14 cellular contexts compared by ENCODE assay signal in genomic region chr2:101706121-101706818, GRCh38. TPM values are rescaled to one million over a fixed set of nuclear protein-coding genes. Genes with fewer than 3 reads are reported as not detected.
DNase-seq lines count a peak whose midpoint lies in the region; ATAC-seq, FAIRE-seq and TF ChIP-seq lines count a peak whose summit lies in the region.
"Had no signal": no experiment of that assay in that cellular context is flagged by ENCODE, and none has a peak within 500 bp of the region (broad histone marks: within the 10 kb centered on the region; RNA-seq: fewer than 3 reads in every experiment).

No MANE protein-coding gene starts in this region.

- H3K9ac ChIP-seq in HepG2 (ENCODE audit: insufficient read depth, low read depth, low read length) = no peak overlapping the region

- no peak overlapping the region for H2AFZ ChIP-seq in HepG2 (ENCODE audit: low read length)

- H3K9me3 ChIP-seq in HepG2 (ENCODE audit: low read length) (no peaks in the 10 kb centered on the region), right lobe of liver (no peaks in the 10 kb centered on the region), vagina (no peaks in the 10 kb centered on the region), MG63 (no peaks in the 10 kb centered on the region)
- H3K9me3 ChIP-seq: BE2C had no signal

- DNase-seq in HepG2 (ENCODE audit: low spot score) (no peak), right lobe of liver (no peak), islet precursor cell (peak; percentile 8), vagina (ENCODE audit: extremely low spot score in 2 of 2) (no peak), MG63 (no peak), NCI-H1930 (lab: John Stamatoyannopoulos, UW) (no peak)
- no peak for DNase-seq in activated CD8-positive, alpha-beta T cell treated with anti-CD3 and anti-CD28 coated beads for 36 hours
- DNase-seq: BE2C; NCI-H2029; NCI-H748 treated with DMSO at 0.1 percent for 48 hours; stimulated activated CD4-positive, alpha-beta T cell treated with anti-CD3 and anti-CD28 coated beads, Interleukin-2, amount 100 ng/mL, for 24 hours had no signal

- TF ChIP-seq CTCF in HepG2 (CRISPR knock-in tag; IDR thresholded peaks at IDR 0.05) = no peak
- TF ChIP-seq CTCF in right lobe of liver (IDR thresholded peaks at IDR 0.05) = no peak
- no peak for TF ChIP-seq CTCF in activated CD8-positive, alpha-beta T cell treated with anti-CD3 and anti-CD28 coated beads for 36 hours (IDR thresholded peaks at IDR 0.05)
- TF ChIP-seq CTCF in vagina (IDR thresholded peaks at IDR 0.05) = no peak

- H3K27me3 ChIP-seq in HepG2 (ENCODE audit: control insufficient read depth in 1 of 2, insufficient read depth in 2 of 2, low read length in 2 of 2) (no peaks in the 10 kb centered on the region), right lobe of liver (no peaks in the 10 kb centered on the region), vagina (no peaks in the 10 kb centered on the region), MG63 (no peaks in the 10 kb centered on the region)
- H3K27me3 ChIP-seq: BE2C had no signal

- CTCF ChIA-PET in HepG2 (lab: Yijun Ruan, JAX; ENCODE audit: low intra/inter-chr PET ratio, low total read pairs) = no interaction called here
- CTCF ChIA-PET in activated CD8-positive, alpha-beta T cell treated with anti-CD3 and anti-CD28 coated beads for 36 hours (lab: Charles Lee) = interaction anchor here (1.1 to 1.6 kb wide), 4 partner anchors 53 to 364 kb away, joined by 3 to 4 read pairs (median 4); no protein-coding TSS in a partner anchor

- H3K36me3 ChIP-seq in HepG2 (replicated peaks in 1 of 2; ENCODE audit: control insufficient read depth in 1 of 2, insufficient read depth in 2 of 2, low read length in 2 of 2) (peaks cover 16 to 44% of the 10 kb centered on the region in 2 experiments), right lobe of liver (no peaks in the 10 kb centered on the region), vagina (no peaks in the 10 kb centered on the region), MG63 (peaks cover 17% of the 10 kb centered on the region)
- H3K36me3 ChIP-seq: BE2C had no signal

- 91% methylated on average over 4 of the region's 4 CpGs for WGBS in HepG2 (ENCODE audit: low lambda C conversion rate)
- 49% methylated on average over 4 of the region's 4 CpGs for WGBS in right lobe of liver (ENCODE audit: insufficient coverage, low coverage, low lambda C conversion rate, missing lambda C conversion rate)

- no peak for TF ChIP-seq EP300 in HepG2 (IDR thresholded peaks at IDR 0.05; ENCODE audit: low read depth in 2 of 2, low read length in 2 of 2)
- no peak for TF ChIP-seq EP300 in HepG2 (CRISPR knock-in tag; IDR thresholded peaks at IDR 0.05; ENCODE audit: borderline replicate concordance)

- BruUV-seq in HepG2 (replicated peaks; lab: Mats Ljungman, UMichigan) = TSS peak; percentile 0

- no peak for TF ChIP-seq POLR2A in HepG2 (IDR thresholded peaks at IDR 0.05; ENCODE audit: insufficient read depth in 1 of 2, low read depth in 2 of 2, low read length in 2 of 2)
- TF ChIP-seq POLR2A in right lobe of liver (IDR thresholded peaks at IDR 0.05) = no peak
- TF ChIP-seq POLR2A in vagina (IDR thresholded peaks at IDR 0.05) = no peak

- ATAC-seq in HepG2 (no peak), right lobe of liver (no peak), HG03025 (IDR thresholded peaks at IDR 0.05; ENCODE audit: low FRiP score, unreplicated experiment) (no peak)
- ATAC-seq in activated CD8-positive, alpha-beta T cell treated with anti-CD3 and anti-CD28 coated beads for 36 hours = no peak
- ATAC-seq: K562 had no signal

- no peaks in the 10 kb centered on the region for H3K9me3 Mint-ChIP-seq in activated CD8-positive, alpha-beta T cell treated with anti-CD3 and anti-CD28 coated beads for 36 hours

- POLR2A ChIA-PET in HepG2 (lab: Yijun Ruan, JAX) = interaction anchor here (1.5 to 2.0 kb wide), 3 partner anchors 9 to 61 kb away, joined by 3 to 9 read pairs (median 7); partner anchors contain the start of gene MAP4K4
- POLR2A ChIA-PET in activated CD8-positive, alpha-beta T cell treated with anti-CD3 and anti-CD28 coated beads for 36 hours (lab: Charles Lee) = interaction anchor here (1.6 to 2.6 kb wide), 2 partner anchors 11 to 123 kb away, joined by 5 to 17 read pairs; no protein-coding TSS in a partner anchor

- peak overlapping the region; percentile 49 for H3K4me3 Mint-ChIP-seq in activated CD8-positive, alpha-beta T cell treated with anti-CD3 and anti-CD28 coated beads for 36 hours

- H3K27ac ChIP-seq in HepG2 (ENCODE audit: extremely low read length, insufficient read depth, low read length) (no peak overlapping the region), right lobe of liver (no peak overlapping the region), vagina (peak overlapping the region; percentile 78)

- TF ChIP-seq RAD21 in HepG2 (CRISPR knock-in tag; IDR thresholded peaks at IDR 0.05) = no peak

- H3K4me2 ChIP-seq in HepG2 (ENCODE audit: low read depth, low read length) = no peak overlapping the region

- H3K79me2 ChIP-seq in HepG2 (ENCODE audit: insufficient read depth, low read length) = peaks cover 99% of the 10 kb centered on the region

- no peaks in the 10 kb centered on the region for H3K27me3 Mint-ChIP-seq in activated CD8-positive, alpha-beta T cell treated with anti-CD3 and anti-CD28 coated beads for 36 hours

- H3K4me1 ChIP-seq in HepG2 (ENCODE audit: insufficient read depth, low read length) (peaks cover 98% of the 10 kb centered on the region), right lobe of liver (peaks cover 0 to 57% (median 16%) of the 10 kb centered on the region in 4 donors), vagina (peaks cover 80% of the 10 kb centered on the region)
- H3K4me1 ChIP-seq: BE2C had no signal

- no peak for FAIRE-seq in HepG2 (lab: Jason Lieb, UNC)
- FAIRE-seq: colon, K562 had no signal

- H3K36me3 Mint-ChIP-seq in activated CD8-positive, alpha-beta T cell treated with anti-CD3 and anti-CD28 coated beads for 36 hours (ENCODE audit: low read depth) = peaks cover 19% of the 10 kb centered on the region

- H4K20me1 ChIP-seq in HepG2 (ENCODE audit: insufficient read depth, low read length) = peaks cover 62% of the 10 kb centered on the region

- intact Hi-C loops in HepG2 (cut with micrococcal nuclease; ENCODE audit: unreplicated experiment) (no loop called here), right lobe of liver (cut with DNase I) (no loop called here), vagina (cut with DNase I) (no loop called here)
- intact Hi-C loops in activated CD8-positive, alpha-beta T cell treated with anti-CD3 and anti-CD28 coated beads for 36 hours (cut with micrococcal nuclease) = loop anchor here (5.0 kb wide), 1 partner anchor 36 kb away; no protein-coding TSS in a partner anchor

- peak overlapping the region; percentile 40 for H3K27ac Mint-ChIP-seq in activated CD8-positive, alpha-beta T cell treated with anti-CD3 and anti-CD28 coated beads for 36 hours

- in situ Hi-C loops in HepG2 (cut with HindIII; ENCODE audit: extremely low pct_ligation_motif_present, low pct_unique_long_range_greater_than_20kb) = no loop called here

- peaks cover 76% of the 10 kb centered on the region for H3K4me1 Mint-ChIP-seq in activated CD8-positive, alpha-beta T cell treated with anti-CD3 and anti-CD28 coated beads for 36 hours (ENCODE audit: low read depth)

- H3K4me3 ChIP-seq in HepG2 (replicated peaks in 1 of 3; ENCODE audit: insufficient read depth in 1 of 3, low read depth in 2 of 3, low read length in 3 of 3) (no peak overlapping the region), right lobe of liver (no peak overlapping the region), vagina (no peak overlapping the region), MG63 (no peak overlapping the region)
- H3K4me3 ChIP-seq: K562 had no signal

TF ChIP-seq in HepG2, 621 proteins besides CTCF, POLR2A, EP300 and RAD21:
- 0 out of 2 replicates have a peak, but pooled peaks have one; percentile 24 for TF ChIP-seq RBFOX2 (IDR thresholded peaks at IDR 0.05; ENCODE audit: low read depth, low read length)
- no peak for TF ChIP-seq ZFP62 (CRISPR knock-in tag; IDR thresholded peaks at IDR 0.05)

RNA-seq across cellular contexts. Expression of gene MAP4K4, which starts 8.8 kb away (rescaled TPM):
- 264 and 301 TPM in 2 replicates for total RNA-seq in HepG2 (2016; rRNA removed; fragmentation: Illumina TruSeq; extraction: Trizol)
- total RNA-seq in HepG2 (2016; cell fraction: cytosol; rRNA removed; fragmentation: Illumina TruSeq; extraction: Trizol; ENCODE audit: low read depth) = 62.1 and 62.9 TPM in 2 replicates
- 264 and 269 TPM in 2 replicates for total RNA-seq in HepG2 (2016; cell fraction: insoluble cytoplasmic fraction; rRNA removed; fragmentation: Illumina TruSeq; extraction: Trizol)
- total RNA-seq in HepG2 (2016; cell fraction: membrane; rRNA removed; fragmentation: Illumina TruSeq; extraction: Trizol) = 200 and 238 TPM in 2 replicates
- total RNA-seq in HepG2 (2016; cell fraction: nucleus; rRNA removed; fragmentation: Illumina TruSeq; extraction: Trizol) = 292 and 308 TPM in 2 replicates
- polyA plus RNA-seq in HepG2 (2011; rRNA removed) = 101 and 105 TPM in 2 replicates
- 67.0 and 72.8 TPM in 2 replicates for polyA plus RNA-seq in HepG2 (2011; cell fraction: cytosol; rRNA removed)
- polyA plus RNA-seq in HepG2 (2011; cell fraction: nucleus; rRNA removed) = 261 and 287 TPM in 2 replicates
- polyA plus RNA-seq in HepG2 (2012) = 138 and 155 TPM in 2 replicates
- 48.8 and 52.9 TPM in 2 replicates for polyA plus RNA-seq in HepG2 (2016; cell fraction: cytosol; fragmentation: Illumina TruSeq; extraction: Trizol; ENCODE audit: low read depth)
- polyA plus RNA-seq in HepG2 (2016; cell fraction: insoluble cytoplasmic fraction; fragmentation: Illumina TruSeq; extraction: Trizol; ENCODE audit: low read depth) = 269 and 298 TPM in 2 replicates
- 137 and 163 TPM in 2 replicates for polyA plus RNA-seq in HepG2 (2016; cell fraction: membrane; fragmentation: Illumina TruSeq; extraction: Trizol; ENCODE audit: low read depth)
- 298 and 312 TPM in 2 replicates for polyA plus RNA-seq in HepG2 (2016; cell fraction: nucleus; fragmentation: Illumina TruSeq; extraction: Trizol; ENCODE audit: insufficient read depth, low read depth)
- 84.0 and 279 TPM in 2 replicates for polyA minus RNA-seq in HepG2 (2011; rRNA and poly(A)+ RNA removed; ENCODE audit: low replicate concordance)
- polyA minus RNA-seq in HepG2 (2011; cell fraction: cytosol; rRNA and poly(A)+ RNA removed) = 99.4 and 99.7 TPM in 2 replicates
- polyA minus RNA-seq in HepG2 (2011; cell fraction: nucleus; rRNA and poly(A)+ RNA removed) = 680 and 703 TPM in 2 replicates
- total RNA-seq in right lobe of liver = 10 to 100 TPM; 29.8 to 36.5 (median 31.1) TPM
- 10 to 100 TPM; 26.3 to 27.3 TPM for total RNA-seq in activated CD8-positive, alpha-beta T cell treated with anti-CD3 and anti-CD28 coated beads for 36 hours
- 75.9 TPM for total RNA-seq in vagina
- total RNA-seq in MG63 (2014; rRNA removed; shearing (Covaris generic); ENCODE audit: low replicate concordance) = 64.6 and 76.9 TPM in 2 replicates
